17 cellular contexts compared by ENCODE assay signal in the genomic region with DNA sequence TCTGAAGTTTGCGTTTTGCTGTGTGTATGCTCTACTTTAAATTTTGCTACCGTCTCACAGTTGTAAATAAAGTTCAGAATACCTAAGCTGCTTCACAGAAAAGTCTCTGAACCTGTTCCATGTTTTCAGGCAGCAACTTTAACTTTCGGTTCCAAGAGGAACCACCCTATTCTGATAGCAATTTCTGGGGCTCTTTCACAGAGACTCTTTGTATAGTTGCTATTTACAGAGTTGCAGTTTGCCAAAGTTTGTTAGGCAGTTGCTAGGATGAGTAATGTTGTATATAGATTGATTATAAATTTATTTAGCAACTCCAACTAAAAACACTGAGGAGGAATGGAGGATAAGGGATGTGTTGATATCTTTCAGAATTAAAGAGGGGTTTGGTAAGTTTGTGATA. TPM values are rescaled to one million over a fixed set of nuclear protein-coding genes. Genes with fewer than 3 reads are reported as not detected.
DNase-seq lines count a peak whose midpoint lies in the region; ATAC-seq, FAIRE-seq and TF ChIP-seq lines count a peak whose summit lies in the region.
"Had no signal": no experiment of that assay in that cellular context is flagged by ENCODE, and none has a peak within 500 bp of the region (broad histone marks: within the 10 kb centered on the region; RNA-seq: fewer than 3 reads in every experiment).

No MANE protein-coding gene starts in this region.

- H3K36me3 Mint-ChIP-seq in mesothelial cell of epicardium, result peaks cover 8% of the 10 kb centered on the region

- H3K27ac Mint-ChIP-seq in mesothelial cell of epicardium, result no peak overlapping the region
- H3K27ac Mint-ChIP-seq: naive thymus-derived CD4-positive, alpha-beta T cell had no signal

- H3K4me3 Mint-ChIP-seq in mesothelial cell of epicardium, result no peak overlapping the region
- H3K4me3 Mint-ChIP-seq: naive thymus-derived CD4-positive, alpha-beta T cell had no signal

- CTCF ChIA-PET in HepG2 (lab: Yijun Ruan, JAX; ENCODE audit: low intra/inter-chr PET ratio, low total read pairs), result no interaction called here

- WGBS in HepG2 (ENCODE audit: low lambda C conversion rate), result 4% methylated on average over 3 of the region's 3 CpGs

- intact Hi-C loops in HepG2 (cut with micrococcal nuclease; ENCODE audit: unreplicated experiment), result no loop called here

- no peak overlapping the region for H3K4me3 ChIP-seq in bronchial epithelial cell (ENCODE audit: low read depth, low read length)
- H3K4me3 ChIP-seq in HepG2 (replicated peaks in 1 of 3; ENCODE audit: insufficient read depth in 1 of 3, low read depth in 2 of 3, low read length in 3 of 3), result no peak overlapping the region

- H3K36me3 ChIP-seq in bronchial epithelial cell (ENCODE audit: control insufficient read depth, insufficient read depth, low read length) (no peaks in the 10 kb centered on the region), HepG2 (replicated peaks in 1 of 2; ENCODE audit: control insufficient read depth in 1 of 2, insufficient read depth in 2 of 2, low read length in 2 of 2) (no peaks in the 10 kb centered on the region)

- 0 out of 2 replicates have a peak overlapping the region, but pooled peaks have one; percentile 10 for H3K4me2 ChIP-seq in HepG2 (ENCODE audit: low read depth, low read length)

- H3K4me1 ChIP-seq in HepG2 (ENCODE audit: insufficient read depth, low read length), result no peaks in the 10 kb centered on the region
- H3K4me1 ChIP-seq: Caco-2 had no signal

- no peaks in the 10 kb centered on the region for H3K79me2 ChIP-seq in HepG2 (ENCODE audit: insufficient read depth, low read length)

- no peak for TF ChIP-seq CTCF in bronchial epithelial cell (IDR thresholded peaks at IDR 0.05; ENCODE audit: insufficient read depth, low read length, severe bottlenecking)
- no peak for TF ChIP-seq CTCF in HepG2 (CRISPR knock-in tag; IDR thresholded peaks at IDR 0.05)
- TF ChIP-seq CTCF in mesothelial cell of epicardium (IDR thresholded peaks at IDR 0.05; ENCODE audit: unreplicated experiment), result no peak

- H2AFZ ChIP-seq in HepG2 (ENCODE audit: low read length), result no peak overlapping the region

- no peak for TF ChIP-seq RAD21 in HepG2 (CRISPR knock-in tag; IDR thresholded peaks at IDR 0.05)

- DNase-seq in DMS53 (lab: John Stamatoyannopoulos, UW) (peak; percentile 22), DMS53 treated with DMSO at 0.1 percent for 48 hours (lab: John Stamatoyannopoulos, UW; ENCODE audit: unreplicated experiment) (no peak), bronchial epithelial cell (ENCODE audit: low read depth) (peak; percentile 21), HepG2 (ENCODE audit: low spot score) (no peak), mesothelial cell of epicardium (ENCODE audit: low spot score in 2 of 2, unreplicated experiment in 2 of 2) (no peak), NCI-H2029 (lab: John Stamatoyannopoulos, UW) (no peak)
- DNase-seq: 8988T; activated CD4-positive, alpha-beta T cell treated with anti-CD3 and anti-CD28 coated beads, Interleukin-2, amount 50 U/mL, for 4 hours; activated effector memory CD4-positive, alpha-beta T cell treated with Interleukin-2 at 50 U/mL for 16 hours; Caco-2; naive thymus-derived CD4-positive, alpha-beta T cell; NCI-H2171; T-helper 2 cell; trophoblast cell had no signal

- BruUV-seq in HepG2 (replicated peaks; lab: Mats Ljungman, UMichigan), result no TSS peak

- no peak overlapping the region for H3K27ac ChIP-seq in HepG2 (ENCODE audit: extremely low read length, insufficient read depth, low read length)
- peak overlapping the region; percentile 33 for H3K27ac ChIP-seq in temporal lobe (ENCODE audit: low read depth, low read length)

- H3K4me1 Mint-ChIP-seq in mesothelial cell of epicardium, result peaks cover 2% of the 10 kb centered on the region

- FAIRE-seq in bronchial epithelial cell (lab: Jason Lieb, UNC) (no peak), HepG2 (lab: Jason Lieb, UNC) (no peak)

- TF ChIP-seq POLR2A in HepG2 (IDR thresholded peaks at IDR 0.05; ENCODE audit: insufficient read depth in 1 of 2, low read depth in 2 of 2, low read length in 2 of 2), result no peak

- no peaks in the 10 kb centered on the region for H4K20me1 ChIP-seq in HepG2 (ENCODE audit: insufficient read depth, low read length)

- H3K9me3 Mint-ChIP-seq in mesothelial cell of epicardium, result no peaks in the 10 kb centered on the region
- H3K9me3 Mint-ChIP-seq: naive thymus-derived CD4-positive, alpha-beta T cell had no signal

- POLR2A ChIA-PET in HepG2 (lab: Yijun Ruan, JAX), result no interaction called here

- no peaks in the 10 kb centered on the region for H3K27me3 Mint-ChIP-seq in mesothelial cell of epicardium (ENCODE audit: low read depth)
- H3K27me3 Mint-ChIP-seq: naive thymus-derived CD4-positive, alpha-beta T cell had no signal

- no peak; the same call in 2 of the 3 replicates for ATAC-seq in HepG2
- ATAC-seq in GM19035 (IDR thresholded peaks at IDR 0.05; ENCODE audit: unreplicated experiment), result no peak
- ATAC-seq: naive thymus-derived CD4-positive, alpha-beta T cell had no signal

- in situ Hi-C loops in HepG2 (cut with HindIII; ENCODE audit: extremely low pct_ligation_motif_present, low pct_unique_long_range_greater_than_20kb), result no loop called here

- H3K27me3 ChIP-seq in bronchial epithelial cell (ENCODE audit: control insufficient read depth, insufficient read depth, low read length), result no peaks in the 10 kb centered on the region
- no peaks in the 10 kb centered on the region for H3K27me3 ChIP-seq in HepG2 (ENCODE audit: control insufficient read depth in 1 of 2, insufficient read depth in 2 of 2, low read length in 2 of 2)

- no peak for TF ChIP-seq EP300 in HepG2 (IDR thresholded peaks at IDR 0.05; ENCODE audit: low read depth in 2 of 2, low read length in 2 of 2)
- TF ChIP-seq EP300 in HepG2 (CRISPR knock-in tag; IDR thresholded peaks at IDR 0.05; ENCODE audit: borderline replicate concordance), result no peak

- no peaks in the 10 kb centered on the region for H3K9me3 ChIP-seq in HepG2 (ENCODE audit: low read length)
- H3K9me3 ChIP-seq: Caco-2 had no signal

- no peak overlapping the region for H3K9ac ChIP-seq in HepG2 (ENCODE audit: insufficient read depth, low read depth, low read length)

TF ChIP-seq in HepG2, 621 proteins besides CTCF, POLR2A, EP300 and RAD21 (continues in another document):
- no peak for TF ChIP-seq ERF (CRISPR knock-in tag; IDR thresholded peaks at IDR 0.05)
- TF ChIP-seq ZNF451 (CRISPR knock-in tag; IDR thresholded peaks at IDR 0.05), result no peak
- no peak for TF ChIP-seq ZNF75D (CRISPR knock-in tag; IDR thresholded peaks at IDR 0.05; ENCODE audit: borderline replicate concordance)
- TF ChIP-seq RFX3 (CRISPR knock-in tag; IDR thresholded peaks at IDR 0.05), result no peak

RNA-seq across cellular contexts. Expression of gene FAM221A, which starts 5.8 kb away (rescaled TPM):
- total RNA-seq in bronchial epithelial cell (2.6 and 5.0 TPM in 2 replicates), HepG2 (2016; rRNA removed; fragmentation: Illumina TruSeq; extraction: Trizol) (not detected in 2 replicates), temporal lobe (6.9 TPM), mesothelial cell of epicardium (16.9 to 18.6 TPM (median 18.4 TPM) in 3 replicates)
- not detected in 2 replicates for total RNA-seq in HepG2 (2016; cell fraction: cytosol; rRNA removed; fragmentation: Illumina TruSeq; extraction: Trizol; ENCODE audit: low read depth)
- total RNA-seq in HepG2 (2016; cell fraction: insoluble cytoplasmic fraction; rRNA removed; fragmentation: Illumina TruSeq; extraction: Trizol), result 0.06 TPM in 1 of 2 replicates, not detected in the other
- total RNA-seq in HepG2 (2016; cell fraction: membrane; rRNA removed; fragmentation: Illumina TruSeq; extraction: Trizol), result not detected in 2 replicates
- total RNA-seq in HepG2 (2016; cell fraction: nucleus; rRNA removed; fragmentation: Illumina TruSeq; extraction: Trizol), result not detected in 2 replicates
- polyA plus RNA-seq in HepG2 (2011; rRNA removed), result 0.08 TPM in 1 of 2 replicates, not detected in the other
- polyA plus RNA-seq in HepG2 (2011; cell fraction: cytosol; rRNA removed), result not detected in 2 replicates
- polyA plus RNA-seq in HepG2 (2011; cell fraction: nucleus; rRNA removed), result 0.03 TPM in 1 of 2 replicates, not detected in the other
- not detected in 2 replicates for polyA plus RNA-seq in HepG2 (2012)
- polyA plus RNA-seq in HepG2 (2016; cell fraction: cytosol; fragmentation: Illumina TruSeq; extraction: Trizol; ENCODE audit: low read depth), result not detected in 2 replicates
- polyA plus RNA-seq in HepG2 (2016; cell fraction: insoluble cytoplasmic fraction; fragmentation: Illumina TruSeq; extraction: Trizol; ENCODE audit: low read depth), result not detected in 2 replicates
- polyA plus RNA-seq in HepG2 (2016; cell fraction: membrane; fragmentation: Illumina TruSeq; extraction: Trizol; ENCODE audit: low read depth), result not detected in 2 replicates
- 0.55 TPM in 1 of 2 replicates, not detected in the other for polyA plus RNA-seq in HepG2 (2016; cell fraction: nucleus; fragmentation: Illumina TruSeq; extraction: Trizol; ENCODE audit: insufficient read depth, low read depth)
- polyA minus RNA-seq in HepG2 (2011; rRNA and poly(A)+ RNA removed; ENCODE audit: low replicate concordance), result not detected in 2 replicates
- not detected in 2 replicates for polyA minus RNA-seq in HepG2 (2011; cell fraction: cytosol; rRNA and poly(A)+ RNA removed)
- polyA minus RNA-seq in HepG2 (2011; cell fraction: nucleus; rRNA and poly(A)+ RNA removed), result 0.62 TPM in 1 of 2 replicates, not detected in the other

RNA-seq across cellular contexts. Expression of gene STK31, which starts 24.2 kb away (rescaled TPM):
- total RNA-seq in bronchial epithelial cell (under 0.01 and 0.26 TPM in 2 replicates), HepG2 (2016; rRNA removed; fragmentation: Illumina TruSeq; extraction: Trizol) (not detected in 2 replicates), temporal lobe (17.2 TPM), mesothelial cell of epicardium (0.72 to 1.3 TPM (median 0.94 TPM) in 3 replicates)
- not detected in 2 replicates for total RNA-seq in HepG2 (2016; cell fraction: cytosol; rRNA removed; fragmentation: Illumina TruSeq; extraction: Trizol; ENCODE audit: low read depth)
- total RNA-seq in HepG2 (2016; cell fraction: insoluble cytoplasmic fraction; rRNA removed; fragmentation: Illumina TruSeq; extraction: Trizol), result not detected in 2 replicates
- total RNA-seq in HepG2 (2016; cell fraction: membrane; rRNA removed; fragmentation: Illumina TruSeq; extraction: Trizol), result not detected in 2 replicates
- total RNA-seq in HepG2 (2016; cell fraction: nucleus; rRNA removed; fragmentation: Illumina TruSeq; extraction: Trizol), result not detected in 2 replicates
- not detected in 2 replicates for polyA plus RNA-seq in HepG2 (2011; rRNA removed)
- polyA plus RNA-seq in HepG2 (2011; cell fraction: cytosol; rRNA removed), result not detected in 2 replicates
- not detected in 2 replicates for polyA plus RNA-seq in HepG2 (2011; cell fraction: nucleus; rRNA removed)
- 0.05 TPM in 1 of 2 replicates, not detected in the other for polyA plus RNA-seq in HepG2 (2012)
- not detected in 2 replicates for polyA plus RNA-seq in HepG2 (2016; cell fraction: cytosol; fragmentation: Illumina TruSeq; extraction: Trizol; ENCODE audit: low read depth)
- not detected in 2 replicates for polyA plus RNA-seq in HepG2 (2016; cell fraction: insoluble cytoplasmic fraction; fragmentation: Illumina TruSeq; extraction: Trizol; ENCODE audit: low read depth)
- polyA plus RNA-seq in HepG2 (2016; cell fraction: membrane; fragmentation: Illumina TruSeq; extraction: Trizol; ENCODE audit: low read depth), result not detected in 2 replicates
- polyA plus RNA-seq in HepG2 (2016; cell fraction: nucleus; fragmentation: Illumina TruSeq; extraction: Trizol; ENCODE audit: insufficient read depth, low read depth), result not detected in 2 replicates
- not detected in 2 replicates for polyA minus RNA-seq in HepG2 (2011; rRNA and poly(A)+ RNA removed; ENCODE audit: low replicate concordance)
- polyA minus RNA-seq in HepG2 (2011; cell fraction: cytosol; rRNA and poly(A)+ RNA removed), result not detected in 2 replicates
- not detected in 2 replicates for polyA minus RNA-seq in HepG2 (2011; cell fraction: nucleus; rRNA and poly(A)+ RNA removed)
- total RNA-seq: fibroblast of villous mesenchyme had no signal

Comparison
In these comparisons a context has a peak if more than half of its experiments do, and no peak if none do; other contexts are left out.
1. DNase-seq: peak in DMS53 (single experiment) and bronchial epithelial cell (single experiment); none in DMS53 treated with DMSO at 0.1 percent for 48 hours (single experiment), HepG2 (single experiment), mesothelial cell of epicardium (0 of 2) and NCI-H2029 (single experiment).